ENCODE assay signal across 9 cellular contexts in the genomic region with DNA sequence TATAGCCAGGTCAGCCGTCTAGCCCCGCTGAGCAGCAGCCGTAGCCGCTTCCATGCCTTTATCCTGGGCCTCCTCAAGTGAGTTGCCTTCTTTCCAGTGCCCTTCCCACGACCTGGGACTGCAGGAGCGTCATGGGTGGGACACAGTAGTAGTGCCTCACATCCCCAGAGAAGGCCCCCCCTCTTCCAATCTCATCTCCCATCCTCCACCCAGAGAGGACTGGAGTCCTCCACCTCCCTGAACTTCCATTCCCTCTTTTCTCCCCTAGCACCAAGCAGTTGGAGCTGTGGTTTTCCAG. TPM values are rescaled to one million over a fixed set of nuclear protein-coding genes. Genes with fewer than 3 reads are reported as not detected.
DNase-seq lines count a peak whose midpoint lies in the region; ATAC-seq and TF ChIP-seq lines count a peak whose summit lies in the region.
"Had no signal": no experiment of that assay in that cellular context is flagged by ENCODE, and none has a peak within 500 bp of the region (broad histone marks: within the 10 kb centered on the region; RNA-seq: fewer than 3 reads in every experiment).

No MANE protein-coding gene starts in this region.

- peaks cover 4% of the 10 kb centered on the region for H3F3A ChIP-seq in GM23248 (ENCODE audit: insufficient read depth)

- DNase-seq in GM23248 (no peak), WERI-Rb-1 (no peak), fibroblast of pulmonary artery (ENCODE audit: low read depth) (no peak), sigmoid colon (no peak), HCEC 1CT (no peak), dermis blood vessel endothelial cell (no peak), SJCRH30 (no peak)

- in situ Hi-C loops in GM23248 (cut with MboI) = no loop called here

- H3K27me3 ChIP-seq in GM23248 (replicated peaks; ENCODE audit: insufficient read depth) (no peaks in the 10 kb centered on the region), WERI-Rb-1 (ENCODE audit: insufficient read depth, low read depth, severe bottlenecking) (no peaks in the 10 kb centered on the region), sigmoid colon (no peaks in the 10 kb centered on the region), SJCRH30 (no peaks in the 10 kb centered on the region)

- H3K4me1 ChIP-seq in GM23248 (ENCODE audit: insufficient read depth) (peaks cover 12% of the 10 kb centered on the region), sigmoid colon (peaks cover 0 to 45% (median 32%) of the 10 kb centered on the region in 4 donors), SJCRH30 (no peaks in the 10 kb centered on the region)

- intact Hi-C loops in sigmoid colon (cut with DNase I) = loop anchor here (2.0 kb wide), 1 partner anchor 71 kb away; the partner anchor contains the start of gene ENTREP3

- H3K4me3 ChIP-seq in GM23248 (peak overlapping the region; percentile 89), WERI-Rb-1 (ENCODE audit: low read depth, low read length) (peak overlapping the region; percentile 84), fibroblast of pulmonary artery (replicated peaks; ENCODE audit: low read depth, low read length) (peak overlapping the region; percentile 86), sigmoid colon (peak overlapping the region in 3 of 4 donors; percentile 66 to 91 (median 90)), SJCRH30 (no peak overlapping the region)

- H3K27ac ChIP-seq in GM23248 = no peak overlapping the region
- H3K27ac ChIP-seq in WERI-Rb-1 = peak overlapping the region; percentile 84
- peak overlapping the region in 3 of 4 donors; percentile 95 to 100 (median 97) for H3K27ac ChIP-seq in sigmoid colon
- no peak overlapping the region for H3K27ac ChIP-seq in SJCRH30

- no peak for TF ChIP-seq EP300 in sigmoid colon (IDR thresholded peaks at IDR 0.05)

- WGBS in GM23248 (ENCODE audit: low coverage in 1 of 2, low lambda C conversion rate in 2 of 2, missing lambda C conversion rate in 2 of 2), 2 experiments = 28 to 35% methylated on average over 6 of the region's 6 CpGs
- WGBS in sigmoid colon, 2 donors = 18 to 61% methylated on average over 6 of the region's 6 CpGs

- no peak overlapping the region for H2AFZ ChIP-seq in GM23248

- H3K36me3 ChIP-seq in GM23248 (ENCODE audit: low read depth) (peaks cover 10% of the 10 kb centered on the region), WERI-Rb-1 (peaks cover 66% of the 10 kb centered on the region), sigmoid colon (peaks cover 4 to 39% (median 10%) of the 10 kb centered on the region in 4 donors), SJCRH30 (no peaks in the 10 kb centered on the region; the same call in 1 of the 2 replicates)

- ATAC-seq in HG03025 (IDR thresholded peaks at IDR 0.05; ENCODE audit: low FRiP score, unreplicated experiment) = no peak

- H3K79me2 ChIP-seq in GM23248 (ENCODE audit: insufficient read depth) = peaks cover 50% of the 10 kb centered on the region

- no peak for TF ChIP-seq POLR2A in sigmoid colon (IDR thresholded peaks at IDR 0.05)

- H3K9me3 ChIP-seq in GM23248 (ENCODE audit: low read depth) (no peaks in the 10 kb centered on the region), WERI-Rb-1 (ENCODE audit: severe bottlenecking) (no peaks in the 10 kb centered on the region), sigmoid colon (no peaks in the 10 kb centered on the region), SJCRH30 (replicated peaks) (no peaks in the 10 kb centered on the region)

- H3K9ac ChIP-seq in GM23248 = peak overlapping the region; percentile 83

- peak overlapping the region; percentile 99 for H3K4me2 ChIP-seq in GM23248 (ENCODE audit: unreplicated experiment)

- no peaks in the 10 kb centered on the region for H4K20me1 ChIP-seq in GM23248 (ENCODE audit: insufficient read depth)

- H3K9me2 ChIP-seq in GM23248 (ENCODE audit: insufficient read depth) = no peaks in the 10 kb centered on the region

- no peak for TF ChIP-seq CTCF in WERI-Rb-1 (IDR thresholded peaks at IDR 0.05; ENCODE audit: low read depth, low read length)
- TF ChIP-seq CTCF in fibroblast of pulmonary artery (IDR thresholded peaks at IDR 0.05; ENCODE audit: low read length, missing control alignments) = no peak
- no peak for TF ChIP-seq CTCF in sigmoid colon (IDR thresholded peaks at IDR 0.05)

RNA-seq across cellular contexts. Expression of gene RUSC1, which starts 4.9 kb away (rescaled TPM):
- total RNA-seq in GM23248 (2014; rRNA removed; shearing (Covaris generic)) = 31.9 and 34.4 TPM in 2 replicates
- polyA plus RNA-seq in GM23248 (2016; fragmentation: Nextera tagmentation; extraction: Ambion mirVana) (30.4 and 32.6 TPM in 2 replicates), sigmoid colon (10 to 100 TPM; 48.3 to 76.3 (median 67.7) TPM)
- total RNA-seq in sigmoid colon (10 to 100 TPM; 12.5 to 27.4 (median 16.0) TPM), dermis blood vessel endothelial cell (13.8 and 22.2 TPM in 2 replicates)
- total RNA-seq in SJCRH30 (2014; rRNA removed; shearing (Covaris generic)) = 18.6 and 21.0 TPM in 2 replicates

RNA-seq across cellular contexts. Expression of gene FDPS, which starts 16.9 kb away (rescaled TPM):
- 96.3 and 103 TPM in 2 replicates for total RNA-seq in GM23248 (2014; rRNA removed; shearing (Covaris generic))
- polyA plus RNA-seq in GM23248 (2016; fragmentation: Nextera tagmentation; extraction: Ambion mirVana) (106 and 116 TPM in 2 replicates), sigmoid colon (100 to 1,000 TPM; 144 to 570 (median 299) TPM)
- total RNA-seq in sigmoid colon (10 to 100 TPM; 73.7 to 96.8 (median 81.3) TPM), dermis blood vessel endothelial cell (452 and 512 TPM in 2 replicates)
- 144 and 148 TPM in 2 replicates for total RNA-seq in SJCRH30 (2014; rRNA removed; shearing (Covaris generic))

RNA-seq across cellular contexts. Expression of gene PKLR, which starts 24.3 kb away (rescaled TPM):
- total RNA-seq in GM23248 (2014; rRNA removed; shearing (Covaris generic)) = not detected in 2 replicates
- 0.08 TPM in 1 of 2 replicates, not detected in the other for polyA plus RNA-seq in GM23248 (2016; fragmentation: Nextera tagmentation; extraction: Ambion mirVana)
- total RNA-seq in sigmoid colon = not detected
- under 1 TPM; under 0.01 to 0.69 (median 0.38) TPM for polyA plus RNA-seq in sigmoid colon
- 0.05 TPM in 1 of 2 replicates, not detected in the other for total RNA-seq in dermis blood vessel endothelial cell
- 0.04 TPM in 1 of 2 replicates, not detected in the other for total RNA-seq in SJCRH30 (2014; rRNA removed; shearing (Covaris generic))
- total RNA-seq: M059J had no signal

RNA-seq across cellular contexts. Expression of gene HCN3, which starts 48.3 kb away (rescaled TPM):
- total RNA-seq in GM23248 (2014; rRNA removed; shearing (Covaris generic)) = 0.76 and 1.4 TPM in 2 replicates
- polyA plus RNA-seq in GM23248 (2016; fragmentation: Nextera tagmentation; extraction: Ambion mirVana) (1.6 and 1.9 TPM in 2 replicates), sigmoid colon (1 to 10 TPM in 2 of 3 donors, under 1 TPM in 1; 0.69 to 8.6 (median 1.2) TPM)
- total RNA-seq in sigmoid colon (1 to 10 TPM; 1.2 to 5.5 (median 2.3) TPM), dermis blood vessel endothelial cell (0.84 and 0.85 TPM in 2 replicates)
- 1.6 and 1.7 TPM in 2 replicates for total RNA-seq in SJCRH30 (2014; rRNA removed; shearing (Covaris generic))

RNA-seq across cellular contexts. Expression of gene CLK2, which starts 52.2 kb away (rescaled TPM):
- total RNA-seq in GM23248 (2014; rRNA removed; shearing (Covaris generic)) = 16.8 and 24.0 TPM in 2 replicates
- polyA plus RNA-seq in GM23248 (2016; fragmentation: Nextera tagmentation; extraction: Ambion mirVana) (10.2 and 10.4 TPM in 2 replicates), sigmoid colon (10 to 100 TPM in 2 of 3 donors, 1 to 10 TPM in 1; 7.2 to 45.9 (median 14.4) TPM)
- total RNA-seq in sigmoid colon (10 to 100 TPM; 21.4 to 33.2 (median 25.3) TPM), dermis blood vessel endothelial cell (24.5 and 35.9 TPM in 2 replicates)
- total RNA-seq in SJCRH30 (2014; rRNA removed; shearing (Covaris generic)) = 29.7 and 43.1 TPM in 2 replicates

Comparison
In these comparisons a context has a peak if more than half of its experiments do, and no peak if none do; other contexts are left out.
1. H3K27ac ChIP-seq: peak in WERI-Rb-1 (single experiment) and sigmoid colon (3 of 4); none in GM23248 (single experiment) and SJCRH30 (single experiment).